Comparison of ENCODE assay signal across 10 cellular contexts in the genomic region with DNA sequence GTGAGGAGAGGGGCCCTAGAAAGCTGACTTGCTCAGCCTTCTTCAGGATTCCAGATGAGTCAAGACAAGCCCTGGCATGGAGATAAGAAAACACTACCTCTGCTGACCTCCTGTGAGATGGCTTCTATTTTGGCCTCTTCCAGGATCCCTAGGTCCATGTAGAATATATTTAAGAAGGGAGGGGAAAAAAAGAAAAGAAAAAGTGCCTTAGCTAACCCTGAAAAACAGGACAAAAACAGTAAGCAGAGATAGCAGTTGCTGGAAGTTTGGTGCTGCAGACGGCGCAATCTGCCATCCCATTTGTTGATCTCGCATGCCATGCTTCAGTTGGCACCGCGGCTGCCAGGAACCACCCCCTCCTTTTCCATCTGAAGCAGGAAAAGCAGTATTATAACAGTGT.
DNase-seq lines count a peak whose midpoint lies in the region; ATAC-seq, FAIRE-seq and TF ChIP-seq lines count a peak whose summit lies in the region.
"Had no signal": no experiment of that assay in that cellular context is flagged by ENCODE, and none has a peak within 500 bp of the region (broad histone marks: within the 10 kb centered on the region; RNA-seq: fewer than 3 reads in every experiment).

No MANE protein-coding gene starts in this region.

- H3K4me1 ChIP-seq in smooth muscle cell (ENCODE audit: low read depth) (peaks cover 15% of the 10 kb centered on the region), colonic mucosa (no peaks in the 10 kb centered on the region)

- peak overlapping the region; percentile 95 for H3K27ac ChIP-seq in smooth muscle cell (ENCODE audit: low read depth)
- no peak overlapping the region for H3K27ac ChIP-seq in colonic mucosa
- H3K27ac ChIP-seq: SK-N-MC had no signal

- H3K36me3 Mint-ChIP-seq in HFFc6 (ENCODE audit: low read depth) (no peaks in the 10 kb centered on the region), brain (no peaks in the 10 kb centered on the region)

- H3K9me3 Mint-ChIP-seq in HFFc6 (no peaks in the 10 kb centered on the region), brain (peaks cover 0 to 2% (median 0%) of the 10 kb centered on the region in 5 experiments)
- H3K9me3 Mint-ChIP-seq: activated T-cell treated with anti-CD3 and anti-CD28 coated beads, Interleukin-2, amount 50 U/mL, for 4 hours had no signal

- H3K4me1 Mint-ChIP-seq in HFFc6 (ENCODE audit: low read depth) (peaks cover 48% of the 10 kb centered on the region), brain (peaks cover 48% of the 10 kb centered on the region)

- H3K4me3 Mint-ChIP-seq in HFFc6 (no peak overlapping the region), brain (peak overlapping the region in 3 of 5 experiments; percentile 28 to 69 (median 41))
- H3K4me3 Mint-ChIP-seq: activated T-cell treated with anti-CD3 and anti-CD28 coated beads, Interleukin-2, amount 50 U/mL, for 4 hours had no signal

- H3K9ac ChIP-seq in smooth muscle cell (ENCODE audit: low read depth) (no peak overlapping the region), colonic mucosa (ENCODE audit: low read depth in 2 of 2, low read length in 2 of 2) (no peak overlapping the region)

- peak overlapping the region; percentile 81 for H3K4me2 ChIP-seq in smooth muscle cell

- 67% methylated on average over 5 of the region's 5 CpGs for WGBS in smooth muscle cell (ENCODE audit: low lambda C conversion rate)

- H3K9me3 ChIP-seq in smooth muscle cell (replicated peaks; ENCODE audit: low read depth) (no peaks in the 10 kb centered on the region), colonic mucosa (no peaks in the 10 kb centered on the region)

- H3K27ac Mint-ChIP-seq in HFFc6: peak overlapping the region; percentile 59; the same call in 1 of the 2 replicates
- peak overlapping the region in 4 of 5 experiments; percentile 58 to 84 (median 68) for H3K27ac Mint-ChIP-seq in brain

- no peaks in the 10 kb centered on the region for H3K36me3 ChIP-seq in smooth muscle cell (ENCODE audit: low read depth)
- H3K36me3 ChIP-seq in colonic mucosa: no peaks in the 10 kb centered on the region

- H3K79me2 ChIP-seq in smooth muscle cell (ENCODE audit: low read depth): no peaks in the 10 kb centered on the region

- no peaks in the 10 kb centered on the region for H4K20me1 ChIP-seq in smooth muscle cell (ENCODE audit: low read depth)

- H3K27me3 ChIP-seq in smooth muscle cell (ENCODE audit: low read depth) (no peaks in the 10 kb centered on the region), colonic mucosa (no peaks in the 10 kb centered on the region)

- no peak for FAIRE-seq in frontal cortex (lab: Jason Lieb, UNC)

- no peak for ATAC-seq in HG02870 (IDR thresholded peaks at IDR 0.05; ENCODE audit: unreplicated experiment)
- ATAC-seq: activated T-cell treated with anti-CD3 and anti-CD28 coated beads, Interleukin-2, amount 50 U/mL, for 4 hours had no signal

- no peak overlapping the region for H3K4me3 ChIP-seq in smooth muscle cell
- no peak overlapping the region for H3K4me3 ChIP-seq in colonic mucosa
- H3K4me3 ChIP-seq: SK-N-MC had no signal

- H3K27me3 Mint-ChIP-seq in HFFc6 (ENCODE audit: insufficient read depth): no peaks in the 10 kb centered on the region; the same call in 1 of the 2 replicates
- H3K27me3 Mint-ChIP-seq in brain: no peaks in the 10 kb centered on the region

- peaks cover 17% of the 10 kb centered on the region for H3F3A ChIP-seq in smooth muscle cell (ENCODE audit: low read depth)

- H2AFZ ChIP-seq in smooth muscle cell (ENCODE audit: low read depth): no peak overlapping the region

- intact Hi-C loops in colonic mucosa (cut with DNase I): no loop called here

- no peak for TF ChIP-seq CTCF in HFFc6 (IDR thresholded peaks at IDR 0.05)
- TF ChIP-seq CTCF in brain (conservative IDR thresholded peaks at IDR 0.05): no peak
- no peak for TF ChIP-seq CTCF in smooth muscle cell (IDR thresholded peaks at IDR 0.05; ENCODE audit: borderline replicate concordance, insufficient read depth, poor library complexity, severe bottlenecking)
- TF ChIP-seq CTCF in colonic mucosa (IDR thresholded peaks at IDR 0.05): no peak

- no peak for DNase-seq in HFFc6
- DNase-seq in iris pigment epithelial cell (ENCODE audit: low read depth): peak; percentile 47
- no peak for DNase-seq in smooth muscle cell (lab: John Stamatoyannopoulos, UW; ENCODE audit: unreplicated experiment)
- DNase-seq in pons (ENCODE audit: low spot score): no peak
- DNase-seq in colonic mucosa: no peak
- DNase-seq in frontal cortex (ENCODE audit: low spot score in 2 of 2): no peak
- DNase-seq: activated T-cell treated with anti-CD3 and anti-CD28 coated beads, Interleukin-2, amount 50 U/mL, for 4 hours had no signal
